In the genomic region with DNA sequence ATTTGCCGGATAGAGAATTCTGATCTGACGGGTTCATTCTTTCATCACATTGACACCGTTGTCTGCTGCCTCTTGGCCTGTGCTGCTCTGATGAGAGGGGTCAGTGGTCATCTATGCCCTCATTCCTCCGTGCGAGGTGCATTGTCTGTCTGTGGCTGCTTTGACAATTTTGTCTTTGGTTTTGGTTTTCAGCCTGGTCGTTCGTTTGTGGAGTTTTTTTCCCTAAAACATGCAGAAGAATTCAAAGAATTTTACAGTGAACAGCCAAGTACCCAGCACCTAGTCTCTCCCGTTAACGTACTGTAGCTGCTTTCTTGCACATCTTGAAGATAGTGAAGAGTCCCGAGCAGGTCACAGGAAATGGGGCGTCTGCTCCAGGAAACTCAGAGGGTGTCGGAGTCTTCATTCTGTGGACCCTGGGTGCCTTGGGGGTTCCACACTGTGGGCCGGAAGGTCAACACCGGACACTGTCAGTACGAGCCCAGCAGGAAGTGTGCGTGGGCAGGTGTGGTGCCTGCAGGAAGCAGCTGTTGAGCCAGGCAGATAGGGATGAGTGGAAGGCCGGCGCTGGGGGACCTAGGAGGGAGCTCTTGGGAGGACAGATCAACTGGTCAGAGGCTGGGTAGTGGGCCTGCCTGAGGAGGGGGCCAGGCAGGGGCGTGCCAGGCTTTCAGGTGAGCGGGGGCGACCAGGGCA, we compare ENCODE assay signal across 15 cellular contexts.
"Had no signal": no experiment of that assay in that cellular context is flagged by ENCODE, and none has a peak within 500 bp of the region (broad histone marks: within the 10 kb centered on the region; RNA-seq: fewer than 3 reads in every experiment).

No MANE protein-coding gene starts in this region.

- H3K27me3 Mint-ChIP-seq: activated B cell treated with CpG ODN at 0.5 μM for 24 hours; activated CD8-positive, alpha-beta memory T cell treated with anti-CD3 and anti-CD28 coated beads, Interleukin-2, amount 10 ng/mL, durations not matched to agents 7 days and 5 days; activated naive CD8-positive, alpha-beta T cell treated with anti-CD3 and anti-CD28 coated beads for 36 hours; activated T-cell treated with anti-CD3 and anti-CD28 coated beads, Interleukin-2, amount 50 U/mL, for 24 hours; memory B cell had no signal

- H3K27me3 ChIP-seq: neural progenitor cell, vagina had no signal

- H3K27ac ChIP-seq: neural progenitor cell, parathyroid adenoma, SK-N-MC, vagina had no signal

- H3K36me3 ChIP-seq: neural progenitor cell had no signal

- H3K4me1 ChIP-seq: neural progenitor cell, parathyroid adenoma had no signal

- H3K4me3 ChIP-seq: neural progenitor cell, SK-N-MC, vagina had no signal

- H3K9me3 Mint-ChIP-seq: activated B cell treated with CpG ODN at 0.5 μM for 24 hours; activated naive CD8-positive, alpha-beta T cell treated with anti-CD3 and anti-CD28 coated beads for 36 hours; activated T-cell treated with anti-CD3 and anti-CD28 coated beads, Interleukin-2, amount 50 U/mL, for 24 hours; memory B cell; neural progenitor cell had no signal

- H3K9ac ChIP-seq: neural progenitor cell, parathyroid adenoma had no signal

- H3K4me3 Mint-ChIP-seq: activated B cell treated with CpG ODN at 0.5 μM for 24 hours; activated CD8-positive, alpha-beta memory T cell treated with anti-CD3 and anti-CD28 coated beads, Interleukin-2, amount 10 ng/mL, durations not matched to agents 7 days and 5 days; activated naive CD8-positive, alpha-beta T cell treated with anti-CD3 and anti-CD28 coated beads for 36 hours; activated T-cell treated with anti-CD3 and anti-CD28 coated beads, Interleukin-2, amount 50 U/mL, for 24 hours; memory B cell; neural progenitor cell had no signal

- DNase-seq: activated B cell treated with CpG ODN at 0.5 μM for 24 hours; activated CD8-positive, alpha-beta memory T cell treated with anti-CD3 and anti-CD28 coated beads, Interleukin-2, amount 10 ng/mL, durations not matched to agents 7 days and 5 days; activated effector memory CD4-positive, alpha-beta T cell treated with anti-CD3 and anti-CD28 coated beads, Interleukin-2, amount 50 U/mL, for 16 hours; activated naive CD8-positive, alpha-beta T cell treated with anti-CD3 and anti-CD28 coated beads for 36 hours; activated T-cell treated with anti-CD3 and anti-CD28 coated beads, Interleukin-2, amount 50 U/mL, for 24 hours; anterior cingulate cortex; effector memory CD4-positive, alpha-beta T cell; left cardiac atrium; stimulated activated CD4-positive, alpha-beta T cell treated with anti-CD3 and anti-CD28 coated beads, Interleukin-4, amount 100 ng/mL, for 4 hours; T-helper 1 cell had no signal

- H3K9me3 ChIP-seq: vagina had no signal

- H3K4me2 ChIP-seq: neural progenitor cell had no signal

- H3K27ac Mint-ChIP-seq: activated B cell treated with CpG ODN at 0.5 μM for 24 hours; activated CD8-positive, alpha-beta memory T cell treated with anti-CD3 and anti-CD28 coated beads, Interleukin-2, amount 10 ng/mL, durations not matched to agents 7 days and 5 days; activated naive CD8-positive, alpha-beta T cell treated with anti-CD3 and anti-CD28 coated beads for 36 hours; activated T-cell treated with anti-CD3 and anti-CD28 coated beads, Interleukin-2, amount 50 U/mL, for 24 hours; memory B cell; neural progenitor cell had no signal

- ATAC-seq: activated CD8-positive, alpha-beta memory T cell treated with anti-CD3 and anti-CD28 coated beads, Interleukin-2, amount 10 ng/mL, durations not matched to agents 7 days and 5 days had no signal
